8 cellular contexts compared by ENCODE assay signal in the genomic region with DNA sequence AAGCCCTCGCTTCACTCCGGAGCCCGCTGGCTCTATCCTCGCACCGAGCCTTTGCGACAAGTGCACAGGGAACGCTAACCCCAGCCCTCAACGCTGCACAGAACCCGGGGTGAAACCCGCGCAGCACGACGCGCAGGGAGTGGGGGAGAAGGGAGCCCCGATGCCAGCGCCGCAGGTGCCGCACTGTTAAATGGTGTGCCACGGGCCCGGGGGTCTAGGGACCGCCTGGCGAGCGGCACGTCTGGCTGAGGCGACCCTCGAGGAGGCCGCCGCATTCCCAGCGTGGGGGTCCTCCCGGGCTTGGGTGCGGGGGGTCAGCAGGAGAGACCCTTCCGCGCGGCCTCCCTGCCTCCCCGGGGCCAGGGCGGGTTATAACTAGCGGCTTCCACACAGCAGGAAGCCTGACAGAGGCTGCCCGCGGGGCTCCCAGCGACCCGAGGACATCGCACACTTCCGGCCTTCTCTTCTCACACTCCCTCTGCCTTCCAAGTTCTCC. TPM values are rescaled to one million over a fixed set of nuclear protein-coding genes. Genes with fewer than 3 reads are reported as not detected.
DNase-seq lines count a peak whose midpoint lies in the region; ATAC-seq and TF ChIP-seq lines count a peak whose summit lies in the region.

No MANE protein-coding gene starts in this region.

- CTCF ChIA-PET in HEK293 (lab: Yijun Ruan, JAX), result interaction anchor here (1.2 to 9.4 kb wide), 3 partner anchors 144 to 203 kb away, joined by 3 to 259 read pairs (median 53); no protein-coding TSS in a partner anchor

- H3K4me3 ChIP-seq in GM08714 (ENCODE audit: low read length), result peak overlapping the region; percentile 55; the same call in 1 of the 2 replicates
- H3K4me3 ChIP-seq in HEK293 (ENCODE audit: low read depth, low read length), result peak overlapping the region; percentile 22
- H3K4me3 ChIP-seq in OCI-LY1 (ENCODE audit: low read depth, low read length, poor library complexity, severe bottlenecking), result peak overlapping the region; percentile 68
- peak overlapping the region; percentile 40 for H3K4me3 ChIP-seq in astrocyte of the spinal cord (ENCODE audit: low read depth, low read length)

- H3K27me3 Mint-ChIP-seq in nephron progenitor cell (ENCODE audit: low read depth, poor library complexity), result peaks cover 26% of the 10 kb centered on the region

- DNase-seq in astrocyte of the spinal cord (ENCODE audit: low read depth, low spot score) (no peak), left lobe of liver (ENCODE audit: low spot score) (peak; percentile 62), iPS-NIHi7 (ENCODE audit: extremely low spot score) (no peak), nephron progenitor cell (no peak)
- peak in 5 of 6 experiments; percentile 14 to 70 (median 55) for DNase-seq in stimulated activated naive CD4-positive, alpha-beta T cell (lab: John Stamatoyannopoulos, UW)

- H3K4me1 ChIP-seq in HEK293 (ENCODE audit: control insufficient read depth, insufficient read depth, low read length) (no peaks in the 10 kb centered on the region; the same call in 1 of the 2 replicates), OCI-LY1 (ENCODE audit: insufficient read depth, low read length, severe bottlenecking) (peaks cover 28% of the 10 kb centered on the region)

- TF ChIP-seq CTCF in HEK293 (tag by site-specific recombination; IDR thresholded peaks at IDR 0.05) (no peak), OCI-LY1 (IDR thresholded peaks at IDR 0.05; ENCODE audit: low read length) (no peak), astrocyte of the spinal cord (IDR thresholded peaks at IDR 0.05; ENCODE audit: low read depth, low read length) (no peak), nephron progenitor cell (IDR thresholded peaks at IDR 0.05) (no peak)

- H3K4me2 ChIP-seq in OCI-LY1 (ENCODE audit: low read length), result peak overlapping the region; percentile 76

- H3K9me3 Mint-ChIP-seq in nephron progenitor cell, result no peaks in the 10 kb centered on the region

- no peaks in the 10 kb centered on the region for H3F3A ChIP-seq in OCI-LY1 (ENCODE audit: insufficient read depth, low read length)

- H3K4me3 Mint-ChIP-seq in nephron progenitor cell, result no peak overlapping the region

- H2AFZ ChIP-seq in OCI-LY1 (ENCODE audit: low read length), result no peak overlapping the region

- in situ Hi-C loops in astrocyte of the spinal cord (cut with HindIII; ENCODE audit: low sequenced_read_pairs), result no loop called here

- H3K36me3 Mint-ChIP-seq in nephron progenitor cell (ENCODE audit: low read depth), result no peaks in the 10 kb centered on the region

- H3K9me3 ChIP-seq in HEK293 (ENCODE audit: control insufficient read depth, insufficient read depth, low read depth, low read length) (no peaks in the 10 kb centered on the region), OCI-LY1 (ENCODE audit: low read length) (no peaks in the 10 kb centered on the region)

- peak overlapping the region; percentile 76 for H3K9ac ChIP-seq in OCI-LY1 (ENCODE audit: low read length)

- no peaks in the 10 kb centered on the region for H4K20me1 ChIP-seq in OCI-LY1 (ENCODE audit: insufficient read depth, low read length)

- H3K4me1 Mint-ChIP-seq in nephron progenitor cell, result peaks cover 61% of the 10 kb centered on the region

- no peaks in the 10 kb centered on the region for H3K36me3 ChIP-seq in HEK293 (ENCODE audit: control insufficient read depth in 2 of 2, insufficient read depth in 1 of 2, low read length in 2 of 2)
- no peaks in the 10 kb centered on the region for H3K36me3 ChIP-seq in OCI-LY1 (ENCODE audit: insufficient read depth, low read length)

- peak; percentile 43 for ATAC-seq in left lobe of liver

- no peak overlapping the region for H3K27ac Mint-ChIP-seq in nephron progenitor cell

- no peaks in the 10 kb centered on the region for H3K79me2 ChIP-seq in OCI-LY1 (ENCODE audit: insufficient read depth, low read length)

- H3K27ac ChIP-seq in HEK293 (ENCODE audit: extremely low read depth, low read depth, low read length), result no peak overlapping the region
- no peak overlapping the region for H3K27ac ChIP-seq in OCI-LY1 (ENCODE audit: low read depth, low read length, poor library complexity, severe bottlenecking)

- POLR2A ChIA-PET in HEK293 (lab: Yijun Ruan, JAX), result interaction anchor here (1.0 to 1.7 kb wide), 2 partner anchors 135 to 144 kb away, joined by 4 to 6 read pairs; no protein-coding TSS in a partner anchor

- no peaks in the 10 kb centered on the region for H3K9me2 ChIP-seq in OCI-LY1 (ENCODE audit: low read depth, low read length)

- no peaks in the 10 kb centered on the region for H3K27me3 ChIP-seq in OCI-LY1 (ENCODE audit: insufficient read depth, low read length)

TF ChIP-seq in HEK293, 187 proteins besides CTCF, POLR2A, EP300 and RAD21:
- no peak for TF ChIP-seq ZNF37A (tag by site-specific recombination; IDR thresholded peaks at IDR 0.05)
- no peak for TF ChIP-seq ZNF311 (tag by site-specific recombination; IDR thresholded peaks at IDR 0.05; ENCODE audit: borderline replicate concordance)
- no peak for TF ChIP-seq ZNF626 (tag by site-specific recombination; IDR thresholded peaks at IDR 0.05)
- TF ChIP-seq, protein P1, sequence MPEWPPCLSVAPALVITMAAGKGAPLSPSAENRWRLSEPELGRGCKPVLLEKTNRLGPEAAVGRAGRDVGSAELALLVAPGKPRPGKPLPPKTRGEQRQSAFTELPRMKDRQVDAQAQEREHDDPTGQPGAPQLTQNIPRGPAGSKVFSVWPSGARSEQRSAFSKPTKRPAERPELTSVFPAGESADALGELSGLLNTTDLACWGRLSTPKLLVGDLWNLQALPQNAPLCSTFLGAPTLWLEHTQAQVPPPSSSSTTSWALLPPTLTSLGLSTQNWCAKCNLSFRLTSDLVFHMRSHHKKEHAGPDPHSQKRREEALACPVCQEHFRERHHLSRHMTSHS (tag by site-specific recombination; IDR thresholded peaks at IDR 0.05), result no peak
- no peak for TF ChIP-seq KLF9 (tag by site-specific recombination; IDR thresholded peaks at IDR 0.05; ENCODE audit: low read depth)
- TF ChIP-seq ZNF324 (tag by site-specific recombination; IDR thresholded peaks at IDR 0.05), result no peak
- no peak for TF ChIP-seq ZNF610 (tag by site-specific recombination; IDR thresholded peaks at IDR 0.05; ENCODE audit: borderline replicate concordance)
- TF ChIP-seq ZNF10 (tag by site-specific recombination; IDR thresholded peaks at IDR 0.05), result no peak
- TF ChIP-seq, protein P2, sequence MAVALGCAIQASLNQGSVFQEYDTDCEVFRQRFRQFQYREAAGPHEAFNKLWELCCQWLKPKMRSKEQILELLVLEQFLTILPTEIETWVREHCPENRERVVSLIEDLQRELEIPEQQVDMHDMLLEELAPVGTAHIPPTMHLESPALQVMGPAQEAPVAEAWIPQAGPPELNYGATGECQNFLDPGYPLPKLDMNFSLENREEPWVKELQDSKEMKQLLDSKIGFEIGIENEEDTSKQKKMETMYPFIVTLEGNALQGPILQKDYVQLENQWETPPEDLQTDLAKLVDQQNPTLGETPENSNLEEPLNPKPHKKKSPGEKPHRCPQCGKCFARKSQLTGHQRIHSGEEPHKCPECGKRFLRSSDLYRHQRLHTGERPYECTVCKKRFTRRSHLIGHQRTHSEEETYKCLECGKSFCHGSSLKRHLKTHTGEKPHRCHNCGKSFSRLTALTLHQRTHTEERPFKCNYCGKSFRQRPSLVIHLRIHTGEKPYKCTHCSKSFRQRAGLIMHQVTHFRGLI (tag by site-specific recombination; IDR thresholded peaks at IDR 0.05), result no peak
- TF ChIP-seq ZNF214 (tag by site-specific recombination; IDR thresholded peaks at IDR 0.05; ENCODE audit: borderline replicate concordance), result no peak
- TF ChIP-seq ZNF664 (tag by site-specific recombination; IDR thresholded peaks at IDR 0.05), result no peak
- TF ChIP-seq, protein P3, sequence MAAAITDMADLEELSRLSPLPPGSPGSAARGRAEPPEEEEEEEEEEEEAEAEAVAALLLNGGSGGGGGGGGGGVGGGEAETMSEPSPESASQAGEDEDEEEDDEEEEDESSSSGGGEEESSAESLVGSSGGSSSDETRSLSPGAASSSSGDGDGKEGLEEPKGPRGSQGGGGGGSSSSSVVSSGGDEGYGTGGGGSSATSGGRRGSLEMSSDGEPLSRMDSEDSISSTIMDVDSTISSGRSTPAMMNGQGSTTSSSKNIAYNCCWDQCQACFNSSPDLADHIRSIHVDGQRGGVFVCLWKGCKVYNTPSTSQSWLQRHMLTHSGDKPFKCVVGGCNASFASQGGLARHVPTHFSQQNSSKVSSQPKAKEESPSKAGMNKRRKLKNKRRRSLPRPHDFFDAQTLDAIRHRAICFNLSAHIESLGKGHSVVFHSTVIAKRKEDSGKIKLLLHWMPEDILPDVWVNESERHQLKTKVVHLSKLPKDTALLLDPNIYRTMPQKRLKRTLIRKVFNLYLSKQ (tag by site-specific recombination; IDR thresholded peaks at IDR 0.05; ENCODE audit: borderline replicate concordance), result no peak
- no peak for TF ChIP-seq SALL2 (tag by site-specific recombination; IDR thresholded peaks at IDR 0.05; ENCODE audit: borderline replicate concordance)
- no peak for TF ChIP-seq RBAK (tag by site-specific recombination; IDR thresholded peaks at IDR 0.05)
- TF ChIP-seq, protein P4, sequence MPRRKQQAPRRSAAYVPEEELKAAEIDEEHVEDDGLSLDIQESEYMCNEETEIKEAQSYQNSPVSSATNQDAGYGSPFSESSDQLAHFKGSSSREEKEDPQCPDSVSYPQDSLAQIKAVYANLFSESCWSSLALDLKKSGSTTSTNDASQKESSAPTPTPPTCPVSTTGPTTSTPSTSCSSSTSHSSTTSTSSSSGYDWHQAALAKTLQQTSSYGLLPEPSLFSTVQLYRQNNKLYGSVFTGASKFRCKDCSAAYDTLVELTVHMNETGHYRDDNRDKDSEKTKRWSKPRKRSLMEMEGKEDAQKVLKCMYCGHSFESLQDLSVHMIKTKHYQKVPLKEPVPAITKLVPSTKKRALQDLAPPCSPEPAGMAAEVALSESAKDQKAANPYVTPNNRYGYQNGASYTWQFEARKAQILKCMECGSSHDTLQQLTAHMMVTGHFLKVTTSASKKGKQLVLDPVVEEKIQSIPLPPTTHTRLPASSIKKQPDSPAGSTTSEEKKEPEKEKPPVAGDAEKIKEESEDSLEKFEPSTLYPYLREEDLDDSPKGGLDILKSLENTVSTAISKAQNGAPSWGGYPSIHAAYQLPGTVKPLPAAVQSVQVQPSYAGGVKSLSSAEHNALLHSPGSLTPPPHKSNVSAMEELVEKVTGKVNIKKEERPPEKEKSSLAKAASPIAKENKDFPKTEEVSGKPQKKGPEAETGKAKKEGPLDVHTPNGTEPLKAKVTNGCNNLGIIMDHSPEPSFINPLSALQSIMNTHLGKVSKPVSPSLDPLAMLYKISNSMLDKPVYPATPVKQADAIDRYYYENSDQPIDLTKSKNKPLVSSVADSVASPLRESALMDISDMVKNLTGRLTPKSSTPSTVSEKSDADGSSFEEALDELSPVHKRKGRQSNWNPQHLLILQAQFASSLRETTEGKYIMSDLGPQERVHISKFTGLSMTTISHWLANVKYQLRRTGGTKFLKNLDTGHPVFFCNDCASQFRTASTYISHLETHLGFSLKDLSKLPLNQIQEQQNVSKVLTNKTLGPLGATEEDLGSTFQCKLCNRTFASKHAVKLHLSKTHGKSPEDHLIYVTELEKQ (tag by site-specific recombination; IDR thresholded peaks at IDR 0.05; ENCODE audit: borderline replicate concordance), result no peak
- no peak for TF ChIP-seq ZBTB21 (tag by site-specific recombination; IDR thresholded peaks at IDR 0.05)

RNA-seq across cellular contexts. Expression of a gene that starts 23.8 kb away (rescaled TPM):
- total RNA-seq in left lobe of liver, result not detected

Comparison
In these comparisons a context has a peak if more than half of its experiments do, and no peak if none do; other contexts are left out.
1. DNase-seq: peak in left lobe of liver (single experiment) and stimulated activated naive CD4-positive, alpha-beta T cell (5 of 6); none in astrocyte of the spinal cord (single experiment), iPS-NIHi7 (single experiment) and nephron progenitor cell (single experiment).
2. Peak in every context shown above with its lines, with median percentiles within 50 percentile points of each other: H3K4me3 ChIP-seq.